In the genomic region with DNA sequence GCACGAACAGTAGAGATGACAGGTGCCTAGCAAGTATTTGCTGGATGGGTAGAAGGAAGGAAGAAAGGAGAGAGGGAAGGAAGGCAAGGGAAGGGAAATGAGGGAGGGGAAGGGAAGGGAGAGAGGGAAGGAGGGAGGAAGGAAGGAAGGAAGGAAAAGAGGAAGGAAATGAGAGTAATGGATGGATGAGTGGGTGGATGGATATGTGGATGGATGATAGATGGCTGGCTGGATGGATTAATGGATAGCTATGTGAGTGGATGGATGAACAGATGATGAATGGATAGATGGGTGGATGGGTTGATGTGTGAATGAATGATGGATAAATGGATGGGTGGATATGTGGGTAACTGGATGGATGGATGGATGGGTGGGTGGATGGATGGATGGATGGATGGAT, we compare ENCODE assay signal across 23 cellular contexts.
DNase-seq lines count a peak whose midpoint lies in the region; ATAC-seq, FAIRE-seq and TF ChIP-seq lines count a peak whose summit lies in the region.
"Had no signal": no experiment of that assay in that cellular context is flagged by ENCODE, and none has a peak within 500 bp of the region (broad histone marks: within the 10 kb centered on the region; RNA-seq: fewer than 3 reads in every experiment).

No MANE protein-coding gene starts in this region.

- no peak overlapping the region for H4K8ac ChIP-seq in IMR-90 (ENCODE audit: low read depth in 2 of 2, low read length in 2 of 2)
- no peak overlapping the region for H4K8ac ChIP-seq in H1 (ENCODE audit: extremely low read depth, insufficient read depth, low read length)

- no peak for TF ChIP-seq POLR2A in IMR-90 (IDR thresholded peaks at IDR 0.05; ENCODE audit: low read depth, low read length)
- TF ChIP-seq POLR2A in H1 (IDR thresholded peaks at IDR 0.05; ENCODE audit: control extremely low read depth in 1 of 2, low read depth in 2 of 2, low read length in 2 of 2), result no peak

- H3K4ac ChIP-seq in IMR-90 (ENCODE audit: low read depth, low read length) (no peak overlapping the region), H1 (replicated peaks; ENCODE audit: insufficient read length, low read depth, low read length) (no peak overlapping the region)

- H3K56ac ChIP-seq in IMR-90 (ENCODE audit: extremely low read depth, insufficient read depth, low read length) (no peak overlapping the region), H1 (replicated peaks; ENCODE audit: insufficient read length, low read depth, low read length) (peak overlapping the region; percentile 90)

- CTCF ChIA-PET in HEK293 (lab: Yijun Ruan, JAX) (interaction anchor here (0.7 to 2.8 kb wide), 5 partner anchors 23 to 843 kb away, joined by 3 to 13 read pairs (median 3); no protein-coding TSS in a partner anchor), IMR-90 (lab: Yijun Ruan, JAX) (no interaction called here), H1 (lab: Charles Lee; ENCODE audit: partially characterized antibody) (interaction anchor here (0.5 to 8.6 kb wide), 11 partner anchors 8 to 252 kb away, joined by 3 to 103 read pairs (median 6); a partner anchor contains a TSS)

- intact Hi-C loops in IMR-90 (cut with micrococcal nuclease), result no loop called here

- no peaks in the 10 kb centered on the region for H3K9me3 ChIP-seq in HEK293 (ENCODE audit: control insufficient read depth, insufficient read depth, low read depth, low read length)
- H3K9me3 ChIP-seq in IMR-90 (ENCODE audit: control insufficient read depth, insufficient read depth, low read length), result no peaks in the 10 kb centered on the region
- peaks cover 0 to under 1% of the 10 kb centered on the region in 2 experiments; a peak in 1 of 4 replicates for H3K9me3 ChIP-seq in H1 (ENCODE audit: insufficient read depth in 2 of 2, low read depth in 1 of 2, low read length in 1 of 2)
- H3K9me3 ChIP-seq: BE2C, Caco-2 had no signal

- in situ Hi-C loops in IMR-90 (cut with MboI; ENCODE audit: low sequenced_read_pairs), result no loop called here

- H3K9ac ChIP-seq in IMR-90 (ENCODE audit: low read depth, low read length), result no peak overlapping the region
- H3K9ac ChIP-seq in H1 (replicated peaks in 1 of 4; ENCODE audit: extremely low read depth in 1 of 4, low read depth in 3 of 4, low read length in 3 of 4), result no peak overlapping the region
- H3K9ac ChIP-seq: BLaER1 had no signal

- H3K36me3 ChIP-seq in HEK293 (ENCODE audit: control insufficient read depth in 2 of 2, insufficient read depth in 1 of 2, low read length in 2 of 2), result no peaks in the 10 kb centered on the region
- H3K36me3 ChIP-seq in IMR-90 (ENCODE audit: control insufficient read depth, insufficient read depth, low read length), result no peaks in the 10 kb centered on the region
- H3K36me3 ChIP-seq in H1 (ENCODE audit: control insufficient read depth in 2 of 4, insufficient read depth in 4 of 4, low read length in 3 of 4), result no peaks in the 10 kb centered on the region
- H3K36me3 ChIP-seq: BE2C, BLaER1 had no signal

- no peak overlapping the region for H3K18ac ChIP-seq in IMR-90 (ENCODE audit: low read depth, low read length)
- no peak overlapping the region for H3K18ac ChIP-seq in H1 (ENCODE audit: extremely low read depth, low read length)

- DNase-seq in IMR-90 (no peak), H1 (ENCODE audit: low read depth in 1 of 2, low spot score in 2 of 2) (no peak), urothelium cell line (ENCODE audit: low spot score) (no peak), amniotic stem cell (lab: John Stamatoyannopoulos, UW) (no peak), NCI-H345 treated with DMSO at 0.1 percent for 48 hours (lab: John Stamatoyannopoulos, UW; ENCODE audit: unreplicated experiment) (no peak)
- no peak for DNase-seq in stimulated activated CD4-positive, alpha-beta T cell treated with anti-CD3 and anti-CD28 coated beads, Interleukin-1b, Interleukin-23, amount 100 ng/mL, for 48 hours
- DNase-seq: 8988T; ACHN; BE2C; C1 segment of cervical spinal cord; Calu3; CD4-positive, alpha-beta memory T cell; CD4-positive, CD25-positive, alpha-beta regulatory T cell; DMS79 treated with DMSO at 0.1 percent for 48 hours; GF-D8 had no signal

- H2AK5ac ChIP-seq in IMR-90 (ENCODE audit: low read depth, low read length), result peak overlapping the region; percentile 49; the same call in 1 of the 2 replicates
- H2AK5ac ChIP-seq in H1 (ENCODE audit: low read depth, low read length), result 0 out of 2 replicates have a peak overlapping the region, but pooled peaks have one; percentile 29

- H2BK12ac ChIP-seq in H1 (ENCODE audit: low read depth, low read length), result no peak overlapping the region

- H3K4me2 ChIP-seq in IMR-90 (ENCODE audit: low read depth, low read length), result no peak overlapping the region
- H3K4me2 ChIP-seq in H1 (ENCODE audit: insufficient read depth in 1 of 2, low read depth in 2 of 2, low read length in 2 of 2), result no peak overlapping the region

- H4K20me1 ChIP-seq in IMR-90 (ENCODE audit: insufficient read depth, low read length), result no peaks in the 10 kb centered on the region
- no peaks in the 10 kb centered on the region for H4K20me1 ChIP-seq in H1 (replicated peaks in 1 of 2; ENCODE audit: control insufficient read depth in 1 of 2, insufficient read depth in 2 of 2, low read length in 2 of 2)
- H4K20me1 ChIP-seq: BLaER1 had no signal

- H3K9me1 ChIP-seq in IMR-90 (ENCODE audit: insufficient read depth, low read length), result peaks cover 29% of the 10 kb centered on the region

- no peak for TF ChIP-seq EP300 in H1 (IDR thresholded peaks at IDR 0.05; ENCODE audit: borderline replicate concordance in 1 of 2, low read depth in 2 of 2, low read length in 2 of 2)

- H3K27ac ChIP-seq in HEK293 (ENCODE audit: extremely low read depth, low read depth, low read length) (no peak overlapping the region), IMR-90 (ENCODE audit: insufficient read depth, low read length) (no peak overlapping the region), H1 (ENCODE audit: low read depth, low read length) (no peak overlapping the region)
- H3K27ac ChIP-seq: BLaER1 had no signal

- H3K23ac ChIP-seq in IMR-90 (ENCODE audit: low read depth, low read length), result no peak overlapping the region
- no peak overlapping the region for H3K23ac ChIP-seq in H1 (ENCODE audit: insufficient read length)

- H2BK15ac ChIP-seq in IMR-90 (ENCODE audit: low read depth, low read length) (no peak overlapping the region), H1 (ENCODE audit: low read length) (0 out of 2 replicates have a peak overlapping the region, but pooled peaks have one; percentile 16)

- dilution Hi-C loops in IMR-90 (cut with HindIII; ENCODE audit: low sequenced_read_pairs, unreplicated experiment), result no loop called here

- H2BK5ac ChIP-seq in IMR-90 (ENCODE audit: low read depth, low read length, poor library complexity, severe bottlenecking) (no peak overlapping the region), H1 (ENCODE audit: low read depth, low read length) (no peak overlapping the region)

- H4K91ac ChIP-seq in IMR-90 (ENCODE audit: insufficient read depth, low read depth, low read length) (no peak overlapping the region), H1 (replicated peaks; ENCODE audit: insufficient read length, low read length) (no peak overlapping the region)

- TF ChIP-seq CTCF in HEK293 (tag by site-specific recombination; IDR thresholded peaks at IDR 0.05), result no peak
- TF ChIP-seq CTCF in IMR-90 (conservative IDR thresholded peaks at IDR 0.05; ENCODE audit: low read depth, low read length), result no peak
- TF ChIP-seq CTCF in H1 (IDR thresholded peaks at IDR 0.05; ENCODE audit: control extremely low read depth in 1 of 3, insufficient read depth in 1 of 3, low read depth in 1 of 3, low read length in 3 of 3), result no peak

- POLR2A ChIA-PET in HEK293 (lab: Yijun Ruan, JAX), result interaction anchor here (1.0 kb wide), 1 partner anchor 16 kb away, joined by 3 read pairs; no protein-coding TSS in a partner anchor
- POLR2A ChIA-PET in IMR-90 (lab: Charles Lee; ENCODE audit: unreplicated experiment), result no interaction called here
- POLR2A ChIA-PET in H1 (lab: Charles Lee; ENCODE audit: partially characterized antibody), result no interaction called here

- H3K4me1 ChIP-seq in HEK293 (ENCODE audit: control insufficient read depth, insufficient read depth, low read length) (no peaks in the 10 kb centered on the region), IMR-90 (ENCODE audit: control insufficient read depth, insufficient read depth, low read length) (peaks cover 18% of the 10 kb centered on the region), H1 (replicated peaks in 1 of 4; ENCODE audit: control insufficient read depth in 3 of 4, insufficient read depth in 4 of 4, low read length in 3 of 4) (peaks cover 4 to 16% (median 9%) of the 10 kb centered on the region in 4 experiments; a peak in 6 of 7 replicates)

- FAIRE-seq in H1 (lab: Jason Lieb, UNC) (no peak), urothelium cell line (lab: Jason Lieb, UNC) (peak; percentile 20)
- FAIRE-seq: A204.1, D721Med, G401.6, GM12891, GM19239 had no signal

- BruUV-seq in IMR-90 (replicated peaks; lab: Mats Ljungman, UMichigan), result no TSS peak

- TF ChIP-seq RAD21 in IMR-90 (IDR thresholded peaks at IDR 0.05; ENCODE audit: low read length), result no peak
- no peak for TF ChIP-seq RAD21 in H1 (IDR thresholded peaks at IDR 0.05 in 1 of 2, conservative IDR thresholded peaks at IDR 0.05 in 1 of 2; ENCODE audit: low read depth in 2 of 2, low read length in 2 of 2)

- ATAC-seq in IMR-90 (ENCODE audit: low read depth), result no peak

- H3K4me3 ChIP-seq in HEK293 (ENCODE audit: low read depth, low read length) (no peak overlapping the region), IMR-90 (ENCODE audit: insufficient read depth, low read depth, low read length) (no peak overlapping the region), H1 (ENCODE audit: extremely low read depth in 1 of 4, insufficient read depth in 2 of 4, low read depth in 3 of 4, low read length in 4 of 4) (no peak overlapping the region)
- H3K4me3 ChIP-seq: BLaER1 had no signal

- H2BK20ac ChIP-seq in IMR-90 (ENCODE audit: low read depth, low read length) (no peak overlapping the region), H1 (ENCODE audit: low read length) (no peak overlapping the region)

- peaks cover 6% of the 10 kb centered on the region; the same call in 1 of the 2 replicates for H3K23me2 ChIP-seq in H1 (ENCODE audit: low read depth, low read length)

- H3K14ac ChIP-seq in IMR-90 (replicated peaks; ENCODE audit: low read depth, low read length), result no peak overlapping the region
- H3K14ac ChIP-seq in H1 (ENCODE audit: insufficient read length), result no peak overlapping the region

- no peaks in the 10 kb centered on the region for H3K27me3 ChIP-seq in IMR-90 (ENCODE audit: control insufficient read depth, insufficient read depth, low read length)
- no peaks in the 10 kb centered on the region; a peak in 1 of 7 replicates for H3K27me3 ChIP-seq in H1 (replicated peaks in 1 of 4; ENCODE audit: control insufficient read depth in 3 of 4, extremely low read depth in 1 of 4, insufficient read depth in 3 of 4, low read length in 3 of 4)
- H3K27me3 ChIP-seq: BE2C, BLaER1 had no signal

- H2AK9ac ChIP-seq in IMR-90 (replicated peaks; ENCODE audit: low read depth, low read length, poor library complexity), result no peak overlapping the region

- 0 out of 4 replicates have a peak, but pooled peaks cover 0 to 4% of the 10 kb centered on the region in 2 experiments for H3K79me1 ChIP-seq in IMR-90 (ENCODE audit: low read depth in 1 of 2, low read length in 2 of 2)
- no peaks in the 10 kb centered on the region for H3K79me1 ChIP-seq in H1 (ENCODE audit: low read depth, low read length)

- no peak overlapping the region for H2BK120ac ChIP-seq in IMR-90 (ENCODE audit: low read depth, low read length)
- H2BK120ac ChIP-seq in H1 (replicated peaks; ENCODE audit: low read depth, low read length), result no peak overlapping the region

- H4K5ac ChIP-seq in IMR-90 (ENCODE audit: low read depth, low read length) (no peak overlapping the region), H1 (ENCODE audit: insufficient read length, low read depth, low read length) (no peak overlapping the region)

- H2AFZ ChIP-seq in IMR-90 (replicated peaks; ENCODE audit: low read length, poor library complexity) (no peak overlapping the region), H1 (ENCODE audit: low read length) (no peak overlapping the region)

- no peaks in the 10 kb centered on the region for H3K79me2 ChIP-seq in H1 (ENCODE audit: control insufficient read depth in 1 of 2, insufficient read depth in 2 of 2, low read length in 2 of 2)

- WGBS in IMR-90 (ENCODE audit: extremely low coverage in 2 of 2, insufficient read length in 1 of 2), 2 experiments, result no CpG with 5 or more reads among the region's 1 CpG
- WGBS in H1 (ENCODE audit: extremely low coverage in 1 of 2, insufficient coverage in 1 of 2, insufficient read length in 1 of 2, insufficient replicate concordance in 2 of 2, low coverage in 1 of 2, low lambda C conversion rate in 2 of 2, missing lambda C conversion rate in 1 of 2), 2 experiments, result 82% methylated on average over 1 of the region's 1 CpG; no CpG with 5 or more reads in 1 of the 2 experiments
